Comparison of ENCODE assay signal across 2 cellular contexts in genomic region chr2:8131423-8131822, GRCh38.
DNase-seq lines count a peak whose midpoint lies in the region; ATAC-seq, FAIRE-seq and TF ChIP-seq lines count a peak whose summit lies in the region.
"Not testable (repeated sequence)": the region's sequence is repeated elsewhere in the genome, so short reads cannot be mapped to it uniquely, and the experiment has no call there.

No MANE protein-coding gene starts in this region.

- POLR2A ChIA-PET in HEK293 (lab: Yijun Ruan, JAX); K562 (lab: Yijun Ruan, JAX): not testable (repeated sequence)

- not testable (repeated sequence) for H3K4me2 ChIP-seq in K562 (ENCODE audit: insufficient read depth, low read length)

- not testable (repeated sequence) for H3K9ac ChIP-seq in K562 (ENCODE audit: insufficient read depth in 1 of 2, low read depth in 2 of 2, low read length in 2 of 2)

- H3K36me3 ChIP-seq in HEK293 (ENCODE audit: control insufficient read depth in 2 of 2, insufficient read depth in 1 of 2, low read length in 2 of 2); K562 (ENCODE audit: control insufficient read depth, insufficient read depth, low read length): not testable (repeated sequence)

- TF ChIP-seq POLR2A in K562 (conservative IDR thresholded peaks at IDR 0.05), result not testable (repeated sequence)

- not testable (repeated sequence) for TF ChIP-seq CTCF in HEK293 (tag by site-specific recombination; IDR thresholded peaks at IDR 0.05); K562 (IDR thresholded peaks at IDR 0.05 in 2 of 3, conservative IDR thresholded peaks at IDR 0.05 in 1 of 3; ENCODE audit: insufficient read depth in 2 of 3, low read depth in 1 of 3, low read length in 3 of 3)

- H3K9me1 ChIP-seq in K562 (ENCODE audit: control insufficient read depth, insufficient read depth, low read length), result not testable (repeated sequence)

- in situ Hi-C loops in K562 (cut with MboI), result not testable (repeated sequence)

- intact Hi-C loops in K562 (cut with micrococcal nuclease), result not testable (repeated sequence)

- H2AFZ ChIP-seq in K562 (ENCODE audit: low read depth, low read length), result not testable (repeated sequence)

- DNase-seq in K562 (ENCODE audit: extremely low read depth in 1 of 4, low spot score in 3 of 4), result not testable (repeated sequence)

- TF ChIP-seq RAD21 in K562 (CRISPR knock-in tag; conservative IDR thresholded peaks at IDR 0.05 in 1 of 2, IDR thresholded peaks at IDR 0.05 in 1 of 2), result not testable (repeated sequence)

- not testable (repeated sequence) for H3K79me2 ChIP-seq in K562 (ENCODE audit: control insufficient read depth, insufficient read depth, low read length)

- not testable (repeated sequence) for H3K27ac ChIP-seq in HEK293 (ENCODE audit: extremely low read depth, low read depth, low read length); K562 (ENCODE audit: extremely low read depth, low read depth, low read length)

- not testable (repeated sequence) for BruUV-seq in K562 (replicated peaks; lab: Mats Ljungman, UMichigan)

- not testable (repeated sequence) for H3K4me1 ChIP-seq in HEK293 (ENCODE audit: control insufficient read depth, insufficient read depth, low read length); K562 (replicated peaks in 1 of 2; ENCODE audit: control insufficient read depth in 2 of 2, insufficient read depth in 2 of 2, low read length in 2 of 2)

- FAIRE-seq in K562 (lab: Jason Lieb, UNC), result not testable (repeated sequence)

- TF ChIP-seq EP300 in K562 (IDR thresholded peaks at IDR 0.05; ENCODE audit: low read length), result not testable (repeated sequence)

- H3K27me3 ChIP-seq in K562 (ENCODE audit: control insufficient read depth in 2 of 2, insufficient read depth in 2 of 2, low read length in 2 of 2), result peaks cover 0 to 16% of the 10 kb centered on the region in 2 experiments; a peak in 3 of 5 replicates

- ATAC-seq in K562, result not testable (repeated sequence)

- 18% methylated on average over 2 of the region's 5 CpGs for WGBS in K562 (ENCODE audit: insufficient coverage, low coverage, missing lambda C conversion rate)

- not testable (repeated sequence) for H4K20me1 ChIP-seq in K562 (replicated peaks; ENCODE audit: control insufficient read depth, insufficient read depth, low read length)

- CTCF ChIA-PET in HEK293 (lab: Yijun Ruan, JAX); K562 (lab: Yijun Ruan, JAX; ENCODE audit: low intra/inter-chr PET ratio): not testable (repeated sequence)

- not testable (repeated sequence) for H3K9me3 ChIP-seq in HEK293 (ENCODE audit: control insufficient read depth, insufficient read depth, low read depth, low read length); K562 (replicated peaks; ENCODE audit: control insufficient read depth, insufficient read depth, low read depth, low read length)

- H3K4me3 ChIP-seq in HEK293 (ENCODE audit: low read depth, low read length); K562: not testable (repeated sequence)

TF ChIP-seq in HEK293, 187 proteins besides CTCF, POLR2A, EP300 and RAD21:
- TF ChIP-seq ZNF146 (tag by site-specific recombination; IDR thresholded peaks at IDR 0.05), result peak; percentile 51; the same call in 1 of the 2 replicates
TF ChIP-seq in HEK293: peak in this region for 1; not testable (repeated sequence) for 186.

TF ChIP-seq in K562, 482 proteins besides CTCF, POLR2A, EP300 and RAD21:
- TF ChIP-seq ZNF146 (CRISPR knock-in tag; IDR thresholded peaks at IDR 0.05; ENCODE audit: unreplicated experiment), result peak; percentile 80
